14 cellular contexts compared by ENCODE assay signal in the genomic region with DNA sequence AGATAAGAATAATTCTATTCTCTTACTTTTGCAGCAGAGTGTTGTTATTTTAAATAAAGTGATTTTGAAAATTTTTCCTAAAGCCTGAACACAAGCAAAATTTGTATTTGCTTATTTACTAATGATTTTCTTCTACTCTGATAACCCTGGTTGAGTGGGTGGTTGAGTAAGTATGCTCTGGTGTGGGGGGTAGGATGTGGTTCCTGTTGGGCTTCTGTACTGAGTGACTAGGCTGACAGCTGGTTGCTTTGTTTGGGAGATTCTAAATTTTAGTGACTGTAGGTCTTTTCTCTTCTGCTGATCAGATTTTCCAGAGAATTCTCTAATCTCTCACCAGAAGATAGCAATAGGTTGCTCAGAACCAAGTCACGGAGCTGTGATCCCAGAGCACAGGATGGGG.
A peak's percentile ranks its signal among the peaks of the same experiment; 100 is the strongest.
DNase-seq lines count a peak whose midpoint lies in the region; ATAC-seq and TF ChIP-seq lines count a peak whose summit lies in the region.
"Had no signal": no experiment of that assay in that cellular context is flagged by ENCODE, and none has a peak within 500 bp of the region (broad histone marks: within the 10 kb centered on the region; RNA-seq: fewer than 3 reads in every experiment).

No MANE protein-coding gene starts in this region.

- H3K27ac ChIP-seq in upper lobe of right lung (no peak overlapping the region), upper lobe of left lung (no peak overlapping the region)
- H3K27ac ChIP-seq: HL-60 had no signal

- TF ChIP-seq POLR2A in NB4 (IDR thresholded peaks at IDR 0.05; ENCODE audit: extremely low read depth, insufficient read length) (no peak), upper lobe of left lung (IDR thresholded peaks at IDR 0.05) (no peak)

- ATAC-seq in upper lobe of right lung = no peak
- no peak for ATAC-seq in upper lobe of left lung (ENCODE audit: low FRiP score in 2 of 2)
- ATAC-seq: Right ventricle myocardium inferior had no signal

- no peak for TF ChIP-seq EP300 in upper lobe of left lung (IDR thresholded peaks at IDR 0.05)

- H3K4me1 ChIP-seq in upper lobe of right lung = no peaks in the 10 kb centered on the region
- no peaks in the 10 kb centered on the region for H3K4me1 ChIP-seq in upper lobe of left lung

- H3K36me3 ChIP-seq in upper lobe of right lung (no peaks in the 10 kb centered on the region), upper lobe of left lung (no peaks in the 10 kb centered on the region)

- intact Hi-C loops in upper lobe of right lung (cut with DNase I) = no loop called here

- 100% methylated on average over 1 of the region's 1 CpG for WGBS in upper lobe of left lung, 2 donors

- peak; percentile 5 for DNase-seq in AG08395 (ENCODE audit: low spot score)
- DNase-seq in GM20000 (ENCODE audit: low spot score) = peak; percentile 5
- peak; percentile 26 for DNase-seq in NB4 (ENCODE audit: low read depth)
- DNase-seq in foreskin fibroblast = peak; percentile 13 to 17
- DNase-seq in NCI-H1436 (lab: John Stamatoyannopoulos, UW) = no peak
- no peak for DNase-seq in upper lobe of right lung
- no peak for DNase-seq in iPS-NIHi11 (ENCODE audit: low spot score)
- no peak for DNase-seq in upper lobe of left lung
- DNase-seq: ACHN; effector CD4-positive, alpha-beta T cell; NCI-H1092; NCI-H510A had no signal

- TF ChIP-seq CTCF in GM20000 (IDR thresholded peaks at IDR 0.05; ENCODE audit: extremely low read depth, missing control alignments) = no peak
- no peak for TF ChIP-seq CTCF in NB4 (IDR thresholded peaks at IDR 0.05; ENCODE audit: low read depth, low read length)
- no peak for TF ChIP-seq CTCF in foreskin fibroblast (IDR thresholded peaks at IDR 0.05; ENCODE audit: low read depth, low read length)
- TF ChIP-seq CTCF in upper lobe of right lung (IDR thresholded peaks at IDR 0.05) = no peak
- TF ChIP-seq CTCF in upper lobe of left lung (IDR thresholded peaks at IDR 0.05) = no peak

- no peaks in the 10 kb centered on the region for H3K27me3 ChIP-seq in upper lobe of right lung
- no peaks in the 10 kb centered on the region for H3K27me3 ChIP-seq in upper lobe of left lung

- H3K4me3 ChIP-seq in NB4 (ENCODE audit: low read depth, low read length) (no peak overlapping the region), foreskin fibroblast (ENCODE audit: low read depth in 1 of 2, low read length in 2 of 2) (no peak overlapping the region), upper lobe of right lung (no peak overlapping the region), upper lobe of left lung (no peak overlapping the region)

- no peaks in the 10 kb centered on the region for H3K9me3 ChIP-seq in upper lobe of right lung
- no peaks in the 10 kb centered on the region for H3K9me3 ChIP-seq in upper lobe of left lung

Comparison
In these comparisons a context has a peak if more than half of its experiments do, and no peak if none do; other contexts are left out.
1. DNase-seq: peak in AG08395 (single experiment), GM20000 (single experiment), NB4 (single experiment) and foreskin fibroblast (2 of 2); none in NCI-H1436 (single experiment), upper lobe of right lung (single experiment), iPS-NIHi11 (single experiment) and upper lobe of left lung (0 of 2).